Comparison of ENCODE assay signal across 1 cellular context in genomic region chrX:153459976-153460375, GRCh38.
TF ChIP-seq lines count a peak whose summit lies in the region.

No MANE protein-coding gene starts in this region.

TF ChIP-seq in SK-N-SH, 30 proteins besides CTCF, POLR2A, EP300 and RAD21 (continued from another document):
- no peak for TF ChIP-seq MXI1 (IDR thresholded peaks at IDR 0.05; ENCODE audit: low read depth, low read length)
